In genomic region chr19:4371898-4372629, GRCh38 we compare ENCODE assay signal across 15 cellular contexts. TPM values are rescaled to one million over a fixed set of nuclear protein-coding genes. Genes with fewer than 3 reads are reported as not detected.
DNase-seq lines count a peak whose midpoint lies in the region; TF ChIP-seq lines count a peak whose summit lies in the region.
"Had no signal": no experiment of that assay in that cellular context is flagged by ENCODE, and none has a peak within 500 bp of the region (broad histone marks: within the 10 kb centered on the region; RNA-seq: fewer than 3 reads in every experiment).

No MANE protein-coding gene starts in this region.

- peaks cover 61% of the 10 kb centered on the region for H3K36me3 Mint-ChIP-seq in dendritic cell treated with granulocyte-macrophage colony-stimulating factor and Interleukin-4, amounts not matched to agents 40 ng/mL and 50 ng/mL, for 4 days (ENCODE audit: low read depth)
- H3K36me3 Mint-ChIP-seq in osteocyte (ENCODE audit: unreplicated experiment) (no peaks in the 10 kb centered on the region), endodermal cell (ENCODE audit: low read depth) (peaks cover 4% of the 10 kb centered on the region)

- peak overlapping the region; percentile 16 for H3K27ac ChIP-seq in A673 (ENCODE audit: low read depth, low read length, poor library complexity, severe bottlenecking)
- H3K27ac ChIP-seq in endodermal cell (ENCODE audit: low read depth, low read length): no peak overlapping the region
- no peak overlapping the region for H3K27ac ChIP-seq in colonic mucosa
- H3K27ac ChIP-seq: SJSA1, WERI-Rb-1 had no signal

- H3K4me1 Mint-ChIP-seq in dendritic cell treated with granulocyte-macrophage colony-stimulating factor and Interleukin-4, amounts not matched to agents 40 ng/mL and 50 ng/mL, for 4 days (ENCODE audit: low read depth): peaks cover 99% of the 10 kb centered on the region
- peaks cover 88% of the 10 kb centered on the region for H3K4me1 Mint-ChIP-seq in osteocyte (ENCODE audit: unreplicated experiment)
- H3K4me1 Mint-ChIP-seq in endodermal cell: peaks cover 32% of the 10 kb centered on the region

- H3K27me3 ChIP-seq in A673 (replicated peaks; ENCODE audit: insufficient read depth, low read depth, low read length, poor library complexity) (no peaks in the 10 kb centered on the region), endodermal cell (ENCODE audit: control insufficient read depth, insufficient read depth, low read length, poor library complexity, severe bottlenecking) (no peaks in the 10 kb centered on the region), colonic mucosa (no peaks in the 10 kb centered on the region)
- H3K27me3 ChIP-seq: SJSA1 had no signal

- H3K36me3 ChIP-seq in A673 (ENCODE audit: insufficient read depth, low read length, poor library complexity, severe bottlenecking): no peaks in the 10 kb centered on the region
- no peaks in the 10 kb centered on the region for H3K36me3 ChIP-seq in endodermal cell (ENCODE audit: control insufficient read depth, insufficient read depth, low read length)
- no peaks in the 10 kb centered on the region for H3K36me3 ChIP-seq in colonic mucosa

- POLR2A ChIA-PET in A673 (lab: Charles Lee; ENCODE audit: low non-redundant PET): interaction anchor here (0.5 kb wide), 1 partner anchor 122 kb away, joined by 7 read pairs; no protein-coding TSS in a partner anchor

- peak overlapping the region; percentile 91 for H3K27ac Mint-ChIP-seq in dendritic cell treated with granulocyte-macrophage colony-stimulating factor and Interleukin-4, amounts not matched to agents 40 ng/mL and 50 ng/mL, for 4 days
- peak overlapping the region; percentile 83 for H3K27ac Mint-ChIP-seq in osteocyte (ENCODE audit: unreplicated experiment)
- no peak overlapping the region for H3K27ac Mint-ChIP-seq in endodermal cell
- H3K27ac Mint-ChIP-seq: activated T-cell treated with anti-CD3 and anti-CD28 coated beads, Interleukin-2, amount 50 U/mL, for 72 hours had no signal

- no peak overlapping the region for H3K4me3 Mint-ChIP-seq in dendritic cell treated with granulocyte-macrophage colony-stimulating factor and Interleukin-4, amounts not matched to agents 40 ng/mL and 50 ng/mL, for 4 days
- H3K4me3 Mint-ChIP-seq in osteocyte (ENCODE audit: unreplicated experiment) (peak overlapping the region; percentile 38), endodermal cell (no peak overlapping the region)
- H3K4me3 Mint-ChIP-seq: activated T-cell treated with anti-CD3 and anti-CD28 coated beads, Interleukin-2, amount 50 U/mL, for 72 hours had no signal

- no peak for TF ChIP-seq CTCF in A673 (conservative IDR thresholded peaks at IDR 0.05; ENCODE audit: low read depth, low read length)
- no peak for TF ChIP-seq CTCF in osteocyte (IDR thresholded peaks at IDR 0.05)
- TF ChIP-seq CTCF in endodermal cell (conservative IDR thresholded peaks at IDR 0.05): no peak
- no peak for TF ChIP-seq CTCF in colonic mucosa (IDR thresholded peaks at IDR 0.05)

- CTCF ChIA-PET in A673 (lab: Charles Lee): interaction anchor here (0.7 kb wide), 1 partner anchor 28 kb away, joined by 3 read pairs; the partner anchor contains the start of gene SH3GL1

- no peak overlapping the region for H3K9ac ChIP-seq in endodermal cell (ENCODE audit: extremely low read depth, low read length, poor library complexity, severe bottlenecking)
- peak overlapping the region in 1 of 2 donors; percentile 30 for H3K9ac ChIP-seq in colonic mucosa (ENCODE audit: low read depth in 2 of 2, low read length in 2 of 2)

- DNase-seq in A673 (ENCODE audit: low spot score): no peak
- DNase-seq in HUDEP-2 (lab: John Stamatoyannopoulos, UW; ENCODE audit: unreplicated experiment in 76 of 76): peak in 39 of 76 experiments; percentile 20 to 70 (median 44)
- DNase-seq in osteocyte (ENCODE audit: extremely low spot score, unreplicated experiment): no peak
- DNase-seq in effector CD8-positive, alpha-beta T cell (lab: John Stamatoyannopoulos, UW): no peak
- no peak for DNase-seq in endodermal cell
- DNase-seq in NCI-H1105 (lab: John Stamatoyannopoulos, UW): no peak
- DNase-seq in colonic mucosa: no peak
- DNase-seq: activated T-cell treated with anti-CD3 and anti-CD28 coated beads, Interleukin-2, amount 50 U/mL, for 72 hours; central memory CD4-positive, alpha-beta T cell; mucosa of descending colon; NCI-H1694; NCI-H748 treated with DMSO at 0.1 percent for 48 hours; WERI-Rb-1 had no signal

- H3K9me3 Mint-ChIP-seq in dendritic cell treated with granulocyte-macrophage colony-stimulating factor and Interleukin-4, amounts not matched to agents 40 ng/mL and 50 ng/mL, for 4 days: no peaks in the 10 kb centered on the region
- H3K9me3 Mint-ChIP-seq in osteocyte (ENCODE audit: unreplicated experiment): no peaks in the 10 kb centered on the region
- H3K9me3 Mint-ChIP-seq in endodermal cell: no peaks in the 10 kb centered on the region
- H3K9me3 Mint-ChIP-seq: activated T-cell treated with anti-CD3 and anti-CD28 coated beads, Interleukin-2, amount 50 U/mL, for 72 hours had no signal

- H3K27me3 Mint-ChIP-seq in dendritic cell treated with granulocyte-macrophage colony-stimulating factor and Interleukin-4, amounts not matched to agents 40 ng/mL and 50 ng/mL, for 4 days: no peaks in the 10 kb centered on the region
- H3K27me3 Mint-ChIP-seq in osteocyte (ENCODE audit: unreplicated experiment) (no peaks in the 10 kb centered on the region), endodermal cell (ENCODE audit: insufficient read depth) (no peaks in the 10 kb centered on the region)

- H3K4me3 ChIP-seq in A673 (ENCODE audit: low read depth, low read length, poor library complexity, severe bottlenecking) (no peak overlapping the region), endodermal cell (ENCODE audit: low read length) (no peak overlapping the region), colonic mucosa (no peak overlapping the region)
- H3K4me3 ChIP-seq: mucosa of descending colon, SJSA1 had no signal

- 91 to 93% methylated on average over 14 to 15 of the region's 15 CpGs for WGBS in endodermal cell (ENCODE audit: insufficient coverage in 1 of 2, insufficient read length in 1 of 2), 2 experiments

- H3K4me1 ChIP-seq in A673 (ENCODE audit: insufficient read depth, low read length, poor library complexity, severe bottlenecking) (peaks cover 42% of the 10 kb centered on the region), endodermal cell (ENCODE audit: control insufficient read depth, insufficient read depth, low read length) (peaks cover 3% of the 10 kb centered on the region), colonic mucosa (peaks cover 48% of the 10 kb centered on the region)

- H3K9me3 ChIP-seq in A673 (ENCODE audit: low read depth, low read length, poor library complexity, severe bottlenecking) (no peaks in the 10 kb centered on the region), endodermal cell (ENCODE audit: control insufficient read depth, low read length) (no peaks in the 10 kb centered on the region), colonic mucosa (no peaks in the 10 kb centered on the region)
- H3K9me3 ChIP-seq: mucosa of descending colon, SJSA1 had no signal

- intact Hi-C loops in A673 (cut with micrococcal nuclease; ENCODE audit: unreplicated experiment): no loop called here
- intact Hi-C loops in dendritic cell treated with granulocyte-macrophage colony-stimulating factor and Interleukin-4, amounts not matched to agents 40 ng/mL and 50 ng/mL, for 4 days (cut with micrococcal nuclease): no loop called here
- intact Hi-C loops in colonic mucosa (cut with DNase I): no loop called here

- no TSS peak for BruUV-seq in A673 (replicated peaks; lab: Mats Ljungman, UMichigan)

RNA-seq across cellular contexts. Expression of gene SH3GL1, which starts 28.3 kb away (rescaled TPM):
- total RNA-seq in A673 (2021): 100 and 108 TPM in 2 replicates
- total RNA-seq in osteocyte: 105 and 115 TPM in 2 replicates
- total RNA-seq in endodermal cell: 10 to 100 TPM; 76.8 to 77.0 TPM
- polyA plus RNA-seq in endodermal cell (2013, experiment 1 of 2): 76.9 TPM
- polyA plus RNA-seq in endodermal cell (2013, experiment 2 of 2): 77.1 TPM
- 10 to 100 TPM; 54.0 to 66.6 TPM for total RNA-seq in colonic mucosa

RNA-seq across cellular contexts. Expression of gene MPND, which starts 28.7 kb away (rescaled TPM):
- total RNA-seq in A673 (2021) (22.6 and 26.3 TPM in 2 replicates), osteocyte (14.2 and 20.0 TPM in 2 replicates), endodermal cell (10 to 100 TPM; 51.5 to 55.9 TPM), colonic mucosa (10 to 100 TPM; 38.0 to 63.2 TPM)
- polyA plus RNA-seq in endodermal cell (2013, experiment 1 of 2): 32.8 TPM
- 30.6 TPM for polyA plus RNA-seq in endodermal cell (2013, experiment 2 of 2)

RNA-seq across cellular contexts. Expression of gene CHAF1A, which starts 30.4 kb away (rescaled TPM):
- total RNA-seq in A673 (2021): 115 and 119 TPM in 2 replicates
- total RNA-seq in osteocyte: 9.7 and 14.0 TPM in 2 replicates
- total RNA-seq in endodermal cell: 10 to 100 TPM; 70.7 to 76.9 TPM
- polyA plus RNA-seq in endodermal cell (2013, experiment 1 of 2): 48.1 TPM
- 46.4 TPM for polyA plus RNA-seq in endodermal cell (2013, experiment 2 of 2)
- total RNA-seq in colonic mucosa: 10 to 100 TPM; 15.6 to 53.2 TPM

RNA-seq across cellular contexts. Expression of gene STAP2, which starts 33.4 kb away (rescaled TPM):
- 2.0 and 3.0 TPM in 2 replicates for total RNA-seq in A673 (2021)
- total RNA-seq in osteocyte: 2.7 and 5.9 TPM in 2 replicates
- 10 to 100 TPM; 12.7 to 13.3 TPM for total RNA-seq in endodermal cell
- 10.3 TPM for polyA plus RNA-seq in endodermal cell (2013, experiment 1 of 2)
- polyA plus RNA-seq in endodermal cell (2013, experiment 2 of 2): 9.6 TPM
- 100 to 1,000 TPM; 197 to 218 TPM for total RNA-seq in colonic mucosa

Comparison
In these comparisons a context has a peak if more than half of its experiments do, and no peak if none do; other contexts are left out.
1. DNase-seq: peak in HUDEP-2 (39 of 76); none in A673 (single experiment), osteocyte (single experiment), effector CD8-positive, alpha-beta T cell (single experiment), endodermal cell (single experiment), NCI-H1105 (single experiment) and colonic mucosa (single experiment).